In genomic region chr9:84841915-84842314, GRCh38 we compare ENCODE assay signal across 31 cellular contexts.
"Had no signal": no experiment of that assay in that cellular context is flagged by ENCODE, and none has a peak within 500 bp of the region (broad histone marks: within the 10 kb centered on the region; RNA-seq: fewer than 3 reads in every experiment).

No MANE protein-coding gene starts in this region.

- H3K4me1 Mint-ChIP-seq: activated CD4-positive, alpha-beta T cell treated with anti-CD3 and anti-CD28 coated beads for 36 hours; activated CD4-positive, alpha-beta T cell treated with anti-CD3 and anti-CD28 coated beads, Interleukin-2, amount 10 ng/mL, durations not matched to agents 24 days and 14 days; activated CD8-positive, alpha-beta memory T cell treated with anti-CD3 and anti-CD28 coated beads, Interleukin-2, amount 10 ng/mL, durations not matched to agents 7 days and 5 days; activated naive CD4-positive, alpha-beta T cell treated with anti-CD3 and anti-CD28 coated beads, Interleukin-2, amount 50 U/mL, for 24 hours; activated naive CD8-positive, alpha-beta T cell treated with anti-CD3 and anti-CD28 coated beads for 36 hours; activated naive CD8-positive, alpha-beta T cell treated with anti-CD3 and anti-CD28 coated beads, Interleukin-2, amount 50 U/mL, for 24 hours had no signal

- H3K4me3 ChIP-seq: body of pancreas, gastrocnemius medialis, heart left ventricle had no signal

- H3K27me3 Mint-ChIP-seq: activated CD4-positive, alpha-beta T cell treated with anti-CD3 and anti-CD28 coated beads, Interleukin-2, amount 10 ng/mL, durations not matched to agents 24 days and 14 days; activated naive CD8-positive, alpha-beta T cell treated with anti-CD3 and anti-CD28 coated beads for 36 hours had no signal

- H3K27ac Mint-ChIP-seq: activated CD4-positive, alpha-beta memory T cell treated with anti-CD3 and anti-CD28 coated beads for 36 hours; activated CD4-positive, alpha-beta T cell treated with anti-CD3 and anti-CD28 coated beads for 36 hours; activated CD4-positive, alpha-beta T cell treated with anti-CD3 and anti-CD28 coated beads, Interleukin-2, amount 10 ng/mL, durations not matched to agents 24 days and 14 days; activated CD8-positive, alpha-beta memory T cell treated with anti-CD3 and anti-CD28 coated beads, Interleukin-2, amount 10 ng/mL, durations not matched to agents 7 days and 5 days; activated CD8-positive, alpha-beta T cell treated with anti-CD3 and anti-CD28 coated beads, Interleukin-2, amount 10 ng/mL, durations not matched to agents 7 days and 5 days; activated naive CD4-positive, alpha-beta T cell treated with anti-CD3 and anti-CD28 coated beads for 36 hours; activated naive CD4-positive, alpha-beta T cell treated with anti-CD3 and anti-CD28 coated beads, Interleukin-2, amount 50 U/mL, for 24 hours; activated naive CD8-positive, alpha-beta T cell treated with anti-CD3 and anti-CD28 coated beads for 36 hours; activated naive CD8-positive, alpha-beta T cell treated with anti-CD3 and anti-CD28 coated beads, Interleukin-2, amount 50 U/mL, for 24 hours; activated T-helper 1 cell treated with anti-CD3 and anti-CD28 coated beads, Interleukin-12 subunit alpha, Interleukin-12 subunit beta, Interleukin-2, Interleukin-4 antibody, amounts not matched to agents 30 ng/mL and 10 ng/mL and 1 ng/mL, durations not matched to agents 14 hours and 24 hours and 36 hours; activated T-helper 2 cell treated with anti-CD3 and anti-CD28 coated beads, Interferon-gamma antibody, Interleukin-2, Interleukin-4, amounts not matched to agents 10 μg/mL and 5 μg/mL and 100 μg/mL, durations not matched to agents 14 hours and 24 hours and 36 hours; effector memory CD8-positive, alpha-beta T cell had no signal

- H3K4me1 ChIP-seq: gastrocnemius medialis, heart left ventricle had no signal

- H3K36me3 ChIP-seq: gastrocnemius medialis, heart left ventricle had no signal

- H3K36me3 Mint-ChIP-seq: activated CD4-positive, alpha-beta memory T cell treated with anti-CD3 and anti-CD28 coated beads for 36 hours; activated CD8-positive, alpha-beta memory T cell treated with anti-CD3 and anti-CD28 coated beads, Interleukin-2, amount 10 ng/mL, durations not matched to agents 7 days and 5 days; activated naive CD4-positive, alpha-beta T cell treated with anti-CD3 and anti-CD28 coated beads, Interleukin-2, amount 50 U/mL, for 24 hours; activated naive CD8-positive, alpha-beta T cell treated with anti-CD3 and anti-CD28 coated beads for 36 hours had no signal

- ATAC-seq: activated CD4-positive, alpha-beta T cell treated with anti-CD3 and anti-CD28 coated beads for 36 hours; activated CD8-positive, alpha-beta memory T cell treated with anti-CD3 and anti-CD28 coated beads, Interleukin-2, amount 10 ng/mL, durations not matched to agents 7 days and 5 days; activated CD8-positive, alpha-beta T cell treated with anti-CD3 and anti-CD28 coated beads, Interleukin-2, amount 10 ng/mL, durations not matched to agents 7 days and 5 days; activated naive CD8-positive, alpha-beta T cell treated with anti-CD3 and anti-CD28 coated beads, Interleukin-2, amount 50 U/mL, for 24 hours; body of pancreas; effector memory CD8-positive, alpha-beta T cell; foreskin keratinocyte; gastrocnemius medialis; heart left ventricle had no signal

- H3K4me3 Mint-ChIP-seq: activated CD4-positive, alpha-beta memory T cell treated with anti-CD3 and anti-CD28 coated beads for 36 hours; activated CD4-positive, alpha-beta T cell treated with anti-CD3 and anti-CD28 coated beads for 36 hours; activated CD4-positive, alpha-beta T cell treated with anti-CD3 and anti-CD28 coated beads, Interleukin-2, amount 10 ng/mL, durations not matched to agents 24 days and 14 days; activated CD8-positive, alpha-beta memory T cell treated with anti-CD3 and anti-CD28 coated beads, Interleukin-2, amount 10 ng/mL, durations not matched to agents 7 days and 5 days; activated CD8-positive, alpha-beta T cell treated with anti-CD3 and anti-CD28 coated beads, Interleukin-2, amount 10 ng/mL, durations not matched to agents 7 days and 5 days; activated naive CD4-positive, alpha-beta T cell treated with anti-CD3 and anti-CD28 coated beads for 36 hours; activated naive CD4-positive, alpha-beta T cell treated with anti-CD3 and anti-CD28 coated beads, Interleukin-2, amount 50 U/mL, for 24 hours; activated naive CD8-positive, alpha-beta T cell treated with anti-CD3 and anti-CD28 coated beads for 36 hours; activated naive CD8-positive, alpha-beta T cell treated with anti-CD3 and anti-CD28 coated beads, Interleukin-2, amount 50 U/mL, for 24 hours; activated T-helper 1 cell treated with anti-CD3 and anti-CD28 coated beads, Interleukin-12 subunit alpha, Interleukin-12 subunit beta, Interleukin-2, Interleukin-4 antibody, amounts not matched to agents 30 ng/mL and 10 ng/mL and 1 ng/mL, durations not matched to agents 14 hours and 24 hours and 36 hours; effector memory CD8-positive, alpha-beta T cell had no signal

- DNase-seq: activated CD4-positive, alpha-beta memory T cell treated with anti-CD3 and anti-CD28 coated beads for 36 hours; activated CD4-positive, alpha-beta T cell treated with anti-CD3 and anti-CD28 coated beads for 36 hours; activated CD4-positive, alpha-beta T cell treated with anti-CD3 and anti-CD28 coated beads, Interleukin-2, amount 10 ng/mL, durations not matched to agents 24 days and 14 days; activated CD4-positive, CD25-positive, alpha-beta regulatory T cell; activated CD4-positive, CD25-positive, alpha-beta regulatory T cell treated with anti-CD3 and anti-CD28 coated beads, Interleukin-2, amount 50 U/mL, for 72 hours; activated CD8-positive, alpha-beta memory T cell treated with anti-CD3 and anti-CD28 coated beads, Interleukin-2, amount 10 ng/mL, durations not matched to agents 7 days and 5 days; activated CD8-positive, alpha-beta memory T cell treated with anti-CD3 and anti-CD28 coated beads, Interleukin-2, amount 50 U/mL, for 4 hours; activated CD8-positive, alpha-beta T cell treated with anti-CD3 and anti-CD28 coated beads, Interleukin-2, amount 10 ng/mL, durations not matched to agents 7 days and 5 days; activated effector memory CD4-positive, alpha-beta T cell treated with anti-CD3 and anti-CD28 coated beads, Interleukin-2, amount 50 U/mL, for 16 hours; activated naive CD4-positive, alpha-beta T cell treated with anti-CD3 and anti-CD28 coated beads for 36 hours; activated naive CD8-positive, alpha-beta T cell treated with anti-CD3 and anti-CD28 coated beads for 36 hours; activated naive CD8-positive, alpha-beta T cell treated with anti-CD3 and anti-CD28 coated beads, Interleukin-2, amount 50 U/mL, for 24 hours; activated T-cell treated with anti-CD3 and anti-CD28 coated beads, Interleukin-2, amount 50 U/mL, for 1 hour; activated T-cell treated with anti-CD3 and anti-CD28 coated beads, Interleukin-2, amount 50 U/mL, for 48 hours; amniotic stem cell; anterior cingulate cortex; body of pancreas; caudate nucleus; cortex of kidney; dermis blood vessel endothelial cell; effector CD4-positive, alpha-beta T cell; effector memory CD8-positive, alpha-beta T cell; foreskin keratinocyte; gastrocnemius medialis; glutamatergic neuron; heart left ventricle; T-helper 2 cell had no signal

- H3K9me3 Mint-ChIP-seq: activated CD4-positive, alpha-beta memory T cell treated with anti-CD3 and anti-CD28 coated beads for 36 hours; activated CD4-positive, alpha-beta T cell treated with anti-CD3 and anti-CD28 coated beads, Interleukin-2, amount 10 ng/mL, durations not matched to agents 24 days and 14 days; activated naive CD4-positive, alpha-beta T cell treated with anti-CD3 and anti-CD28 coated beads for 36 hours; activated naive CD8-positive, alpha-beta T cell treated with anti-CD3 and anti-CD28 coated beads for 36 hours; activated naive CD8-positive, alpha-beta T cell treated with anti-CD3 and anti-CD28 coated beads, Interleukin-2, amount 50 U/mL, for 24 hours; activated T-helper 1 cell treated with anti-CD3 and anti-CD28 coated beads, Interleukin-12 subunit alpha, Interleukin-12 subunit beta, Interleukin-2, Interleukin-4 antibody, amounts not matched to agents 30 ng/mL and 10 ng/mL and 1 ng/mL, durations not matched to agents 14 hours and 24 hours and 36 hours; activated T-helper 2 cell treated with anti-CD3 and anti-CD28 coated beads, Interferon-gamma antibody, Interleukin-2, Interleukin-4, amounts not matched to agents 10 μg/mL and 5 μg/mL and 100 μg/mL, durations not matched to agents 14 hours and 24 hours and 36 hours had no signal

- H3K9me3 ChIP-seq: body of pancreas, gastrocnemius medialis, heart left ventricle had no signal

- H3K27ac ChIP-seq: body of pancreas, epithelial cell of prostate, foreskin keratinocyte, gastrocnemius medialis, heart left ventricle had no signal
